ENCODE assay signal across 8 cellular contexts in the genomic region with DNA sequence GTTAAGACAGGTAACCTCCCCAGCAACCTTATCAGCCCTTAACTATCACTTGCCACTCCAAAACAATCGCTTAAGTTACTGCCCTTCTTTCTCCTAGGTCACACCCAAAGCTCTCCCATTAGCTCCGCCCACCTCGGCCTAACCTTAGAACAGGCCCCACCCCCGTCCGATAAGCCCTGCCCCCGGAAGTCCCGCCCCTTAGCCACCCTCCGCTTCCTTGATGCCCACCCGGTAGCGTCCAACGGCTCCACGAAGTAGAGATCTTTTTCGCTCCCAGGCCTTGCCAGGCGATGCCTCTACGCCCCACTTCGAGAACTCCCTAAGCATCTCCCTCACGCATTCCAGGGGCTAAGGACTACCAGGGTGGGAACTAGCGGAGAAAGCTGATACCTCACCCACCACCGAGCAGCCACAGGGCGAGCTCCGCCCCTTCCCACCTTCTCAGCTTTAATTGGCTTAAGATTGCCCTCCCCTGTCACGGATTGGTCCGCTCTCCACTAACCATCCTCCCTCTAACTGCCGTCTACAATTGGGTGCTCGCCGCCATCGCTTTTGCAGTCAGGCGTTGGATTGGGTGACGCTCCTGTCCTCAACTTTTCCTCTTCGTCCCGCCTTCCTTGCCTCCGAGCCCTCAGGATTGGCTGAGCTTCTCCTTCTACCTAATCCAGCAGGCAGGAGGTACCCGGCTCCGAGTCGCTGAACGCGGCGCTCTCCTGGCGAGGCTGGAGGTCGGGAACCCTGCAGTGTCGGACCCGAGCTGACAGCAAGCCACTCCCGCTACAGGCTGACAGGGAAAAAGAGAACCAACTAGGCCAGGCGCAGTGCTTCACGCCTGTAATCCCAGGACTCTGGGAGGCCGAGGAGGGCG.
A peak's percentile ranks its signal among the peaks of the same experiment; 100 is the strongest.
DNase-seq lines count a peak whose midpoint lies in the region; ATAC-seq, FAIRE-seq and TF ChIP-seq lines count a peak whose summit lies in the region.

A gene (minus strand): TSS at position 425 of the 868 bp plus-strand sequence. CDS start 496 bp downstream, outside the sequence.

- DNase-seq in EL = peak; percentile 99
- DNase-seq in H54 (ENCODE audit: insufficient read length, low spot score) = peak; percentile 94
- DNase-seq in activated effector memory CD4-positive, alpha-beta T cell treated with Interleukin-2 at 50 U/mL for 16 hours = peak; percentile 93
- DNase-seq in fibroblast of the conjunctiva (ENCODE audit: low read depth) = peak; percentile 99
- peak; percentile 94 for DNase-seq in nephron progenitor cell
- peak; percentile 94 to 98 for DNase-seq in stimulated activated naive CD8-positive, alpha-beta T cell treated with anti-CD3 and anti-CD28 coated beads, Interleukin-15, amount 100 ng/mL, for 72 hours

- peak within 1 kb of the TSS; percentile 98 for H3K4me3 Mint-ChIP-seq in nephron progenitor cell
- H3K4me3 Mint-ChIP-seq in stimulated activated naive CD8-positive, alpha-beta T cell treated with anti-CD3 and anti-CD28 coated beads, Interleukin-15, amount 100 ng/mL, for 72 hours = peak within 1 kb of the TSS; percentile 99

- H3K27me3 ChIP-seq in Loucy (ENCODE audit: insufficient read depth, low read length, poor library complexity, severe bottlenecking) = no peaks in the 10 kb centered on the region

- peak; percentile 86 for FAIRE-seq in H54 (lab: Jason Lieb, UNC)

- H3K4me1 Mint-ChIP-seq in nephron progenitor cell = peaks cover 28% of the 10 kb centered on the region
- H3K4me1 Mint-ChIP-seq in stimulated activated naive CD8-positive, alpha-beta T cell treated with anti-CD3 and anti-CD28 coated beads, Interleukin-15, amount 100 ng/mL, for 72 hours = peaks cover 31% of the 10 kb centered on the region

- no peaks in the 10 kb centered on the region for H3K9me3 Mint-ChIP-seq in nephron progenitor cell
- no peaks in the 10 kb centered on the region for H3K9me3 Mint-ChIP-seq in stimulated activated naive CD8-positive, alpha-beta T cell treated with anti-CD3 and anti-CD28 coated beads, Interleukin-15, amount 100 ng/mL, for 72 hours

- H3K4me1 ChIP-seq in Loucy (ENCODE audit: insufficient read depth, low read length, poor library complexity, severe bottlenecking) = peaks cover 17% of the 10 kb centered on the region

- TF ChIP-seq POLR2A in H54 (IDR thresholded peaks at IDR 0.05; ENCODE audit: low read depth, low read length) (peak; percentile 91), Raji (IDR thresholded peaks at IDR 0.05; ENCODE audit: insufficient read depth, low read depth, low read length) (peak; percentile 90)

- H3K4me2 ChIP-seq in Loucy (ENCODE audit: low read depth, low read length, poor library complexity, severe bottlenecking) = peak within 1 kb of the TSS; percentile 84

- peak within 1 kb of the TSS; percentile 72 for H3K9ac ChIP-seq in Loucy (ENCODE audit: low read depth, low read length, poor library complexity, severe bottlenecking)

- peaks cover 5% of the 10 kb centered on the region for H4K20me1 ChIP-seq in Loucy (ENCODE audit: insufficient read depth, low read length, poor library complexity, severe bottlenecking)

- TF ChIP-seq CTCF in Loucy (conservative IDR thresholded peaks at IDR 0.05; ENCODE audit: low read length) (no peak), nephron progenitor cell (IDR thresholded peaks at IDR 0.05) (no peak)

- no peaks in the 10 kb centered on the region for H3K27me3 Mint-ChIP-seq in nephron progenitor cell (ENCODE audit: low read depth, poor library complexity)
- H3K27me3 Mint-ChIP-seq in stimulated activated naive CD8-positive, alpha-beta T cell treated with anti-CD3 and anti-CD28 coated beads, Interleukin-15, amount 100 ng/mL, for 72 hours = no peaks in the 10 kb centered on the region

- H3K36me3 ChIP-seq in Loucy (ENCODE audit: insufficient read depth, low read length) = no peaks in the 10 kb centered on the region

- peak within 1 kb of the TSS; percentile 97 for H3K27ac Mint-ChIP-seq in nephron progenitor cell
- H3K27ac Mint-ChIP-seq in stimulated activated naive CD8-positive, alpha-beta T cell treated with anti-CD3 and anti-CD28 coated beads, Interleukin-15, amount 100 ng/mL, for 72 hours = peak within 1 kb of the TSS; percentile 98

- no peaks in the 10 kb centered on the region for H3K9me3 ChIP-seq in Loucy (ENCODE audit: insufficient read depth, low read depth, low read length)

- peak; percentile 98 for ATAC-seq in stimulated activated naive CD8-positive, alpha-beta T cell treated with anti-CD3 and anti-CD28 coated beads, Interleukin-15, amount 100 ng/mL, for 72 hours

- no peaks in the 10 kb centered on the region for H3F3A ChIP-seq in Loucy (ENCODE audit: low read depth)

- H3K4me3 ChIP-seq in Loucy (ENCODE audit: low read length, poor library complexity, severe bottlenecking) = peak within 1 kb of the TSS; percentile 78

- peaks cover 19% of the 10 kb centered on the region; the same call in 1 of the 2 replicates for H3K79me2 ChIP-seq in Loucy (ENCODE audit: insufficient read depth, low read length)

- H3K36me3 Mint-ChIP-seq in nephron progenitor cell (ENCODE audit: low read depth) = peaks cover 9% of the 10 kb centered on the region

- no peaks in the 10 kb centered on the region for H3K9me2 ChIP-seq in Loucy (replicated peaks; ENCODE audit: low read depth, low read length)

- H2AFZ ChIP-seq in Loucy (ENCODE audit: low read length) = peak within 1 kb of the TSS; percentile 90

Comparison
In these comparisons a context has a peak if more than half of its experiments do, and no peak if none do; other contexts are left out.
1. Peak in every context shown above with its lines: DNase-seq, ATAC-seq and H3K4me3 ChIP-seq.